21 cellular contexts compared by ENCODE assay signal in genomic region chr14:52883658-52884057, GRCh38.
"Had no signal": no experiment of that assay in that cellular context is flagged by ENCODE, and none has a peak within 500 bp of the region (broad histone marks: within the 10 kb centered on the region; RNA-seq: fewer than 3 reads in every experiment).

No MANE protein-coding gene starts in this region.

- H3K36me3 ChIP-seq: breast epithelium, uterus had no signal

- H3K4me1 ChIP-seq: breast epithelium had no signal

- H3K4me3 ChIP-seq: breast epithelium, gastroesophageal sphincter, lung, right lobe of liver, skin epidermis, tibial nerve, uterus had no signal

- H3K27me3 Mint-ChIP-seq: activated CD4-positive, alpha-beta memory T cell treated with anti-CD3 and anti-CD28 coated beads for 36 hours; activated naive CD8-positive, alpha-beta T cell treated with anti-CD3 and anti-CD28 coated beads, Interleukin-2, amount 50 U/mL, for 24 hours; stimulated activated naive CD8-positive, alpha-beta T cell treated with anti-CD3 and anti-CD28 coated beads, Interleukin-15, Interleukin-2, amounts not matched to agents 100 ng/mL and 50 ng/mL, for 24 hours; T-helper 17 cell had no signal

- H3K27ac Mint-ChIP-seq: activated CD4-positive, alpha-beta memory T cell treated with anti-CD3 and anti-CD28 coated beads for 36 hours; activated naive CD8-positive, alpha-beta T cell treated with anti-CD3 and anti-CD28 coated beads, Interleukin-2, amount 50 U/mL, for 24 hours; stimulated activated naive CD8-positive, alpha-beta T cell treated with anti-CD3 and anti-CD28 coated beads, Interleukin-15, Interleukin-2, amounts not matched to agents 100 ng/mL and 50 ng/mL, for 24 hours; T-helper 17 cell had no signal

- DNase-seq: activated CD4-positive, alpha-beta memory T cell treated with anti-CD3 and anti-CD28 coated beads for 36 hours; activated CD4-positive, alpha-beta T cell treated with anti-CD3 and anti-CD28 coated beads for 48 hours; activated effector memory CD4-positive, alpha-beta T cell treated with anti-CD3 and anti-CD28 coated beads, Interleukin-2, amount 50 U/mL, for 16 hours; activated naive CD4-positive, alpha-beta T cell treated with anti-CD3 and anti-CD28 coated beads, Interleukin-2, amount 50 U/mL, for 16 hours; activated naive CD8-positive, alpha-beta T cell treated with anti-CD3 and anti-CD28 coated beads, Interleukin-2, amount 50 U/mL, for 24 hours; cerebellar nuclear complex; cortex of kidney; head of caudate nucleus; midbrain; nucleus accumbens; right lobe of liver; stimulated activated CD4-positive, alpha-beta T cell treated with anti-CD3 and anti-CD28 coated beads, Interleukin-1b, Interleukin-23, amount 100 ng/mL, for 48 hours; T-helper 17 cell; uterus had no signal

- H3K9me3 ChIP-seq: breast epithelium, gastroesophageal sphincter, right lobe of liver, tibial nerve, uterus had no signal

- H3K9me3 Mint-ChIP-seq: activated CD4-positive, alpha-beta memory T cell treated with anti-CD3 and anti-CD28 coated beads for 36 hours; activated naive CD8-positive, alpha-beta T cell treated with anti-CD3 and anti-CD28 coated beads, Interleukin-2, amount 50 U/mL, for 24 hours; stimulated activated naive CD8-positive, alpha-beta T cell treated with anti-CD3 and anti-CD28 coated beads, Interleukin-15, Interleukin-2, amounts not matched to agents 100 ng/mL and 50 ng/mL, for 24 hours had no signal

- H3K4me1 Mint-ChIP-seq: activated naive CD8-positive, alpha-beta T cell treated with anti-CD3 and anti-CD28 coated beads, Interleukin-2, amount 50 U/mL, for 24 hours; T-helper 17 cell had no signal

- H3K27ac ChIP-seq: breast epithelium, epithelial cell of prostate, right lobe of liver, skin epidermis, tibial nerve, uterus had no signal

- ATAC-seq: activated naive CD8-positive, alpha-beta T cell treated with anti-CD3 and anti-CD28 coated beads, Interleukin-2, amount 50 U/mL, for 24 hours; gastroesophageal sphincter; right lobe of liver; T-helper 17 cell had no signal

- H3K27me3 ChIP-seq: breast epithelium, gastroesophageal sphincter, right lobe of liver, tibial nerve, uterus had no signal

- H3K4me3 Mint-ChIP-seq: activated CD4-positive, alpha-beta memory T cell treated with anti-CD3 and anti-CD28 coated beads for 36 hours; activated naive CD8-positive, alpha-beta T cell treated with anti-CD3 and anti-CD28 coated beads, Interleukin-2, amount 50 U/mL, for 24 hours; stimulated activated naive CD8-positive, alpha-beta T cell treated with anti-CD3 and anti-CD28 coated beads, Interleukin-15, Interleukin-2, amounts not matched to agents 100 ng/mL and 50 ng/mL, for 24 hours; T-helper 17 cell had no signal

- H3K36me3 Mint-ChIP-seq: activated CD4-positive, alpha-beta memory T cell treated with anti-CD3 and anti-CD28 coated beads for 36 hours had no signal
